8 cellular contexts compared by ENCODE assay signal in genomic region chr9:34929506-34930102, GRCh38. TPM values are rescaled to one million over a fixed set of nuclear protein-coding genes. Genes with fewer than 3 reads are reported as not detected.
A peak's percentile ranks its signal among the peaks of the same experiment; 100 is the strongest.
DNase-seq lines count a peak whose midpoint lies in the region; ATAC-seq, FAIRE-seq and TF ChIP-seq lines count a peak whose summit lies in the region.

No MANE protein-coding gene starts in this region.

- intact Hi-C loops in CD4-positive, alpha-beta T cell (cut with DNase I, micrococcal nuclease) = no loop called here

- ATAC-seq in CD4-positive, alpha-beta T cell (ENCODE audit: poor library complexity) = peak; percentile 39
- no peak for ATAC-seq in HG02571 (IDR thresholded peaks at IDR 0.05; ENCODE audit: unreplicated experiment)
- no peak for ATAC-seq in HG03354 (IDR thresholded peaks at IDR 0.05; ENCODE audit: poor library complexity, severe bottlenecking, unreplicated experiment)

- FAIRE-seq in H54 (lab: Jason Lieb, UNC) = peak; percentile 50

- H3K27ac Mint-ChIP-seq in CD4-positive, alpha-beta T cell = no peak overlapping the region
- H3K27ac Mint-ChIP-seq in nephron = no peak overlapping the region

- TF ChIP-seq POLR2A in H54 (IDR thresholded peaks at IDR 0.05; ENCODE audit: low read depth, low read length) = no peak

- H3K4me3 Mint-ChIP-seq in CD4-positive, alpha-beta T cell = no peak overlapping the region
- H3K4me3 Mint-ChIP-seq in nephron = no peak overlapping the region

- no peaks in the 10 kb centered on the region for H3K36me3 Mint-ChIP-seq in CD4-positive, alpha-beta T cell (ENCODE audit: low read depth)
- no peaks in the 10 kb centered on the region for H3K36me3 Mint-ChIP-seq in nephron (ENCODE audit: low read depth)

- no peaks in the 10 kb centered on the region for H3K4me1 Mint-ChIP-seq in CD4-positive, alpha-beta T cell (ENCODE audit: low read depth)
- H3K4me1 Mint-ChIP-seq in nephron = peaks cover 6% of the 10 kb centered on the region

- H3K9me3 ChIP-seq in CD4-positive, alpha-beta T cell (ENCODE audit: control insufficient read depth, low read length) = peaks cover 16% of the 10 kb centered on the region

- peak in 2 of 10 experiments; percentile 3 for DNase-seq in CD4-positive, alpha-beta T cell
- DNase-seq in H54 (ENCODE audit: insufficient read length, low spot score) = no peak
- peak; percentile 25 for DNase-seq in RWPE1 (ENCODE audit: low spot score)
- DNase-seq in choroid plexus epithelial cell (ENCODE audit: low read depth) = peak; percentile 46
- no peak for DNase-seq in GOT3 (lab: John Stamatoyannopoulos, UW)

- peaks cover 5% of the 10 kb centered on the region for H3K27me3 ChIP-seq in CD4-positive, alpha-beta T cell (ENCODE audit: control insufficient read depth, insufficient read depth, low read length)

- POLR2A ChIA-PET in CD4-positive, alpha-beta T cell (lab: Charles Lee) = interaction anchor here (0.5 kb wide), 1 partner anchor 946 kb away, joined by 4 read pairs; no protein-coding TSS in a partner anchor
- POLR2A ChIA-PET in RWPE1 (lab: Yijun Ruan, JAX; ENCODE audit: low non-redundant PET) = no interaction called here

- no peak overlapping the region for H3K27ac ChIP-seq in CD4-positive, alpha-beta T cell (ENCODE audit: low read depth, low read length)
- no peak overlapping the region for H3K27ac ChIP-seq in RWPE1

- H3K9me3 Mint-ChIP-seq in CD4-positive, alpha-beta T cell = peaks cover 8% of the 10 kb centered on the region
- peaks cover 12% of the 10 kb centered on the region for H3K9me3 Mint-ChIP-seq in nephron

- no peak overlapping the region for H3K4me3 ChIP-seq in choroid plexus epithelial cell (ENCODE audit: low read depth, low read length)

- peaks cover 47% of the 10 kb centered on the region for H3K27me3 Mint-ChIP-seq in CD4-positive, alpha-beta T cell
- H3K27me3 Mint-ChIP-seq in nephron (ENCODE audit: low read depth) = peaks cover 31% of the 10 kb centered on the region

- CTCF ChIA-PET in CD4-positive, alpha-beta T cell (lab: Charles Lee) = interaction anchor here (0.5 to 1.3 kb wide), 4 partner anchors 100 to 874 kb away, joined by 3 read pairs; no protein-coding TSS in a partner anchor
- CTCF ChIA-PET in RWPE1 (lab: Yijun Ruan, JAX) = interaction anchor here (1.5 kb wide), 1 partner anchor 31 kb away, joined by 3 read pairs; no protein-coding TSS in a partner anchor

- peak; percentile 47 for TF ChIP-seq CTCF in CD4-positive, alpha-beta T cell (IDR thresholded peaks at IDR 0.05)
- TF ChIP-seq CTCF in RWPE1 (conservative IDR thresholded peaks at IDR 0.05; ENCODE audit: low read depth) = peak; percentile 71
- peak; percentile 74 for TF ChIP-seq CTCF in choroid plexus epithelial cell (conservative IDR thresholded peaks at IDR 0.05; ENCODE audit: low read depth, low read length)
- peak; percentile 48 to 62 (median 49) for TF ChIP-seq CTCF in nephron (IDR thresholded peaks at IDR 0.05; ENCODE audit: unreplicated experiment in 3 of 3)

RNA-seq across cellular contexts. Expression of gene PHF24, which starts 28.5 kb away (rescaled TPM):
- total RNA-seq in CD4-positive, alpha-beta T cell = not detected

RNA-seq across cellular contexts. Expression of gene DNAJB5, which starts 59.9 kb away (rescaled TPM):
- 1 to 10 TPM; 2.7 to 2.8 TPM for total RNA-seq in CD4-positive, alpha-beta T cell

Comparison
In these comparisons a context has a peak if more than half of its experiments do, and no peak if none do; other contexts are left out.
1. DNase-seq: peak in RWPE1 (single experiment) and choroid plexus epithelial cell (single experiment); none in H54 (single experiment) and GOT3 (single experiment).
2. Peak in every context shown above with its lines, with median percentiles within 50 percentile points of each other: CTCF ChIP-seq.